ENCODE assay signal across 13 cellular contexts in genomic region chr12:52145941-52146821, GRCh38. TPM values are rescaled to one million over a fixed set of nuclear protein-coding genes. Genes with fewer than 3 reads are reported as not detected.
DNase-seq lines count a peak whose midpoint lies in the region; TF ChIP-seq lines count a peak whose summit lies in the region.
"Had no signal": no experiment of that assay in that cellular context is flagged by ENCODE, and none has a peak within 500 bp of the region (broad histone marks: within the 10 kb centered on the region; RNA-seq: fewer than 3 reads in every experiment).

No MANE protein-coding gene starts in this region.

- H3K4me1 ChIP-seq in PC-9 (replicated peaks; ENCODE audit: insufficient read depth) (peaks cover 57% of the 10 kb centered on the region), muscle layer of duodenum (ENCODE audit: control insufficient read depth in 1 of 2, insufficient read depth in 2 of 2, low read length in 2 of 2) (peaks cover 3 to 7% of the 10 kb centered on the region in 2 donors)
- H3K4me1 ChIP-seq: right lobe of liver had no signal

- H3K4me1 Mint-ChIP-seq in type B pancreatic cell (ENCODE audit: unreplicated experiment): peaks cover 38% of the 10 kb centered on the region
- peaks cover under 1% of the 10 kb centered on the region for H3K4me1 Mint-ChIP-seq in activated CD4-positive, alpha-beta T cell treated with anti-CD3 and anti-CD28 coated beads, Interleukin-2, amount 10 ng/mL, durations not matched to agents 24 days and 14 days

- H3K4me3 ChIP-seq in PC-9: peak overlapping the region; percentile 99
- no peak overlapping the region for H3K4me3 ChIP-seq in muscle layer of duodenum (ENCODE audit: low read depth in 1 of 2, low read length in 2 of 2)
- H3K4me3 ChIP-seq: right lobe of liver had no signal

- CTCF ChIA-PET in PC-9 (lab: Charles Lee): no interaction called here

- no peak overlapping the region for H2AFZ ChIP-seq in PC-9

- no peaks in the 10 kb centered on the region for H3K9me2 ChIP-seq in PC-9 (ENCODE audit: insufficient read depth)

- H4K20me1 ChIP-seq in PC-9 (ENCODE audit: insufficient read depth): no peaks in the 10 kb centered on the region

- TSS peak; percentile 22 for BruUV-seq in PC-9 (replicated peaks; lab: Mats Ljungman, UMichigan)

- no peak overlapping the region for H3K4me3 Mint-ChIP-seq in type B pancreatic cell
- H3K4me3 Mint-ChIP-seq in activated CD4-positive, alpha-beta T cell treated with anti-CD3 and anti-CD28 coated beads, Interleukin-2, amount 10 ng/mL, durations not matched to agents 24 days and 14 days: no peak overlapping the region
- H3K4me3 Mint-ChIP-seq: central memory CD8-positive, alpha-beta T cell had no signal

- H3K27me3 Mint-ChIP-seq in type B pancreatic cell: no peaks in the 10 kb centered on the region
- peaks cover under 1% of the 10 kb centered on the region for H3K27me3 Mint-ChIP-seq in activated CD4-positive, alpha-beta T cell treated with anti-CD3 and anti-CD28 coated beads, Interleukin-2, amount 10 ng/mL, durations not matched to agents 24 days and 14 days

- H3K27ac Mint-ChIP-seq in type B pancreatic cell: peak overlapping the region; percentile 93
- no peak overlapping the region for H3K27ac Mint-ChIP-seq in activated CD4-positive, alpha-beta T cell treated with anti-CD3 and anti-CD28 coated beads, Interleukin-2, amount 10 ng/mL, durations not matched to agents 24 days and 14 days

- DNase-seq in PC-9 (no peak), ecto neural progenitor cell (ENCODE audit: low spot score) (peak; percentile 48), type B pancreatic cell (ENCODE audit: extremely low spot score, unreplicated experiment) (no peak), HuH-7.5 (ENCODE audit: low spot score) (no peak), iPS-NIHi11 (ENCODE audit: low spot score) (no peak)
- DNase-seq in activated CD4-positive, alpha-beta T cell treated with anti-CD3 and anti-CD28 coated beads, Interleukin-2, amount 10 ng/mL, durations not matched to agents 24 days and 14 days: no peak
- DNase-seq: activated effector memory CD4-positive, alpha-beta T cell treated with anti-CD3 and anti-CD28 coated beads, Interleukin-2, amount 50 U/mL, for 16 hours; DMS153; NCI-H524 had no signal

- peaks cover 39% of the 10 kb centered on the region for H3K79me2 ChIP-seq in PC-9 (ENCODE audit: low read depth)

- POLR2A ChIA-PET in PC-9 (lab: Charles Lee; ENCODE audit: unreplicated experiment): interaction anchor here (0.6 to 2.9 kb wide), 21 partner anchors 8 to 823 kb away, joined by 3 to 51 read pairs (median 6); partner anchors contain the start of genes KRT8 and KRT80

- H3F3A ChIP-seq in PC-9 (ENCODE audit: insufficient read depth, low read depth): peaks cover 58% of the 10 kb centered on the region

- no peaks in the 10 kb centered on the region for H3K9me3 Mint-ChIP-seq in type B pancreatic cell
- H3K9me3 Mint-ChIP-seq in activated CD4-positive, alpha-beta T cell treated with anti-CD3 and anti-CD28 coated beads, Interleukin-2, amount 10 ng/mL, durations not matched to agents 24 days and 14 days: no peaks in the 10 kb centered on the region
- H3K9me3 Mint-ChIP-seq: central memory CD8-positive, alpha-beta T cell had no signal

- H3K27ac ChIP-seq in PC-9 (peak overlapping the region; percentile 100), muscle layer of duodenum (ENCODE audit: low read length) (peak overlapping the region; percentile 58)
- H3K27ac ChIP-seq: right lobe of liver had no signal

- peak overlapping the region; percentile 100 for H3K4me2 ChIP-seq in PC-9

- H3K9me3 ChIP-seq in PC-9 (ENCODE audit: insufficient read depth, low read depth): no peaks in the 10 kb centered on the region
- no peaks in the 10 kb centered on the region for H3K9me3 ChIP-seq in muscle layer of duodenum (ENCODE audit: control insufficient read depth in 1 of 2, low read length in 2 of 2)
- H3K9me3 ChIP-seq: right lobe of liver had no signal

- TF ChIP-seq CTCF in PC-9 (conservative IDR thresholded peaks at IDR 0.05) (no peak), type B pancreatic cell (conservative IDR thresholded peaks at IDR 0.05) (no peak)

- intact Hi-C loops in PC-9 (cut with micrococcal nuclease; ENCODE audit: unreplicated experiment): loop anchor here (2.0 to 5.0 kb wide), 4 partner anchors 296 to 781 kb away; no protein-coding TSS in a partner anchor
- intact Hi-C loops in activated CD4-positive, alpha-beta T cell treated with anti-CD3 and anti-CD28 coated beads, Interleukin-2, amount 10 ng/mL, durations not matched to agents 24 days and 14 days (cut with micrococcal nuclease): no loop called here

- H3K27me3 ChIP-seq in PC-9 (ENCODE audit: insufficient read depth, low read depth) (no peaks in the 10 kb centered on the region), muscle layer of duodenum (ENCODE audit: low read depth, low read length) (no peaks in the 10 kb centered on the region)
- H3K27me3 ChIP-seq: right lobe of liver had no signal

- H3K36me3 Mint-ChIP-seq in type B pancreatic cell: no peaks in the 10 kb centered on the region
- no peaks in the 10 kb centered on the region for H3K36me3 Mint-ChIP-seq in activated CD4-positive, alpha-beta T cell treated with anti-CD3 and anti-CD28 coated beads, Interleukin-2, amount 10 ng/mL, durations not matched to agents 24 days and 14 days (ENCODE audit: low read depth)

- peaks cover 5% of the 10 kb centered on the region; the same call in 1 of the 2 replicates for H3K36me3 ChIP-seq in PC-9 (ENCODE audit: low read depth)
- no peaks in the 10 kb centered on the region for H3K36me3 ChIP-seq in muscle layer of duodenum (ENCODE audit: control insufficient read depth in 1 of 2, insufficient read depth in 2 of 2, low read length in 2 of 2)
- H3K36me3 ChIP-seq: right lobe of liver had no signal

RNA-seq across cellular contexts. Expression of gene KRT80, which starts 45.6 kb away (rescaled TPM):
- total RNA-seq in PC-9 (2021) (84.1 and 94.9 TPM in 2 replicates), type B pancreatic cell (ENCODE audit: low replicate concordance) (23.1 and 65.1 TPM in 2 replicates)
- total RNA-seq in activated CD4-positive, alpha-beta T cell treated with anti-CD3 and anti-CD28 coated beads, Interleukin-2, amount 10 ng/mL, durations not matched to agents 24 days and 14 days: not detected in 2 replicates
- total RNA-seq: mesenteric fat pad had no signal

Comparison
In these comparisons a context has a peak if more than half of its experiments do, and no peak if none do; other contexts are left out.
1. RNA of gene KRT80, which starts 45.6 kb away (total RNA-seq): 84.1 to 94.9 TPM in PC-9 and 23.1 to 65.1 TPM in type B pancreatic cell; not detected in activated CD4-positive, alpha-beta T cell treated with anti-CD3 and anti-CD28 coated beads, Interleukin-2, amount 10 ng/mL, durations not matched to agents 24 days and 14 days; every median in the first group is over 10 times any median in the second.